In genomic region chr10:95183451-95184230, GRCh38 we compare ENCODE assay signal across 8 cellular contexts. TPM values are rescaled to one million over a fixed set of nuclear protein-coding genes. Genes with fewer than 3 reads are reported as not detected.
DNase-seq lines count a peak whose midpoint lies in the region; ATAC-seq, FAIRE-seq and TF ChIP-seq lines count a peak whose summit lies in the region.

No MANE protein-coding gene starts in this region.

- H3K4me2 ChIP-seq in A549: peak overlapping the region; percentile 91

- ATAC-seq in A549 (peak; percentile 98 to 99), GM18519 (IDR thresholded peaks at IDR 0.05; ENCODE audit: low FRiP score, unreplicated experiment) (peak; percentile 92), HG03039 (IDR thresholded peaks at IDR 0.05; ENCODE audit: unreplicated experiment) (peak; percentile 98)

- peak; percentile 79 to 98 for TF ChIP-seq RAD21 in A549 (conservative IDR thresholded peaks at IDR 0.05 in 1 of 2, IDR thresholded peaks at IDR 0.05 in 1 of 2)

- peak overlapping the region; percentile 89 to 99 for H3K27ac ChIP-seq in A549

- DNase-seq in A549 (ENCODE audit: low read depth in 1 of 2, low spot score in 1 of 2): peak; percentile 87 to 92
- DNase-seq in NCI-H2196 treated with DMSO at 0.1 percent for 48 hours (lab: John Stamatoyannopoulos, UW; ENCODE audit: unreplicated experiment): peak; percentile 33
- peak; percentile 40 for DNase-seq in activated CD4-positive, alpha-beta T cell treated with anti-CD3 and anti-CD28 coated beads for 1 hour
- DNase-seq in choroid plexus epithelial cell (ENCODE audit: low read depth): peak; percentile 81
- DNase-seq in left kidney (ENCODE audit: low read depth, low spot score): peak; percentile 96
- peak; percentile 68 to 87 for DNase-seq in stimulated activated CD4-positive, alpha-beta T cell treated with anti-CD3 and anti-CD28 coated beads, Interleukin-2, amount 100 ng/mL, for 24 hours

- CTCF ChIA-PET in A549 (lab: Yijun Ruan, JAX): interaction anchor here (0.6 to 9.0 kb wide), 31 partner anchors 9 to 557 kb away, joined by 3 to 151 read pairs (median 4); no protein-coding TSS in a partner anchor

- WGBS in A549 (ENCODE audit: missing lambda C conversion rate): 13% methylated on average over 29 of the region's 80 CpGs

- peaks cover 25% of the 10 kb centered on the region for H3K4me1 ChIP-seq in A549

- H3K9me3 ChIP-seq in A549: no peaks in the 10 kb centered on the region

- TF ChIP-seq POLR2A in A549 (IDR thresholded peaks at IDR 0.05; ENCODE audit: low read length): peak; percentile 27; the same call in 1 of the 2 replicates

- peak overlapping the region; percentile 57 for H3K4me3 ChIP-seq in A549
- H3K4me3 ChIP-seq in choroid plexus epithelial cell (ENCODE audit: low read depth, low read length): peak overlapping the region; percentile 72

- no peak for TF ChIP-seq EP300 in A549 (IDR thresholded peaks at IDR 0.05)

- TF ChIP-seq CTCF in A549 (IDR thresholded peaks at IDR 0.05) (peak; percentile 100), choroid plexus epithelial cell (conservative IDR thresholded peaks at IDR 0.05; ENCODE audit: low read depth, low read length) (peak; percentile 70)

- POLR2A ChIA-PET in A549 (lab: Yijun Ruan, JAX): no interaction called here

- no peak for FAIRE-seq in A549 (lab: Jason Lieb, UNC)

TF ChIP-seq in A549, 52 proteins besides CTCF, POLR2A, EP300 and RAD21:
- TF ChIP-seq MAX (IDR thresholded peaks at IDR 0.05) (peak; percentile 69), ATOH8 (CRISPR knock-in tag; IDR thresholded peaks at IDR 0.05; ENCODE audit: low read depth) (no peak), E2F6 (IDR thresholded peaks at IDR 0.05; ENCODE audit: borderline replicate concordance, low read depth) (peak; percentile 77; the same call in 1 of the 2 replicates), ELK1 (IDR thresholded peaks at IDR 0.05; ENCODE audit: low read depth, low read length) (no peak), BCL3 (IDR thresholded peaks at IDR 0.05) (peak; percentile 49; the same call in 1 of the 3 replicates), HEYL (CRISPR knock-in tag; IDR thresholded peaks at IDR 0.05) (no peak), KDM5A (IDR thresholded peaks at IDR 0.05) (peak; percentile 57; the same call in 1 of the 2 replicates), CBX2 (IDR thresholded peaks at IDR 0.05; ENCODE audit: borderline replicate concordance, low read depth) (no peak), HOXB13 (CRISPR knock-in tag; IDR thresholded peaks at IDR 0.05; ENCODE audit: low read depth) (0 out of 2 replicates have a peak, but pooled peaks have one; percentile 29), EHF (CRISPR knock-in tag; IDR thresholded peaks at IDR 0.05) (peak; percentile 71; the same call in 1 of the 2 replicates), SMC3 (IDR thresholded peaks at IDR 0.05) (peak; percentile 99), FOXS1 (CRISPR knock-in tag; IDR thresholded peaks at IDR 0.05) (no peak; the same call in 1 of the 2 replicates), HMGXB4 (CRISPR knock-in tag; IDR thresholded peaks at IDR 0.05; ENCODE audit: borderline replicate concordance) (peak; percentile 78; the same call in 1 of the 2 replicates), JUN (IDR thresholded peaks at IDR 0.05) (peak; percentile 67 to 83; a peak in 4 of 5 replicates), CHD2 (IDR thresholded peaks at IDR 0.05; ENCODE audit: low read length, partially characterized antibody) (no peak), PHF8 (IDR thresholded peaks at IDR 0.05; ENCODE audit: borderline replicate concordance, low read depth) (peak; percentile 36; the same call in 1 of the 2 replicates)

RNA-seq across cellular contexts. Expression of gene ACSM6, which starts 10.4 kb away (rescaled TPM):
- polyA plus RNA-seq in A549 (2011; rRNA removed) (not detected in 2 replicates), A549 (2017; fragmentation: RNase III; extraction: RNeasy Plus Mini Kit Qiagen cat#74134 plus additional on column Dnase treatment) (not detected in 3 replicates)
- polyA plus RNA-seq in A549 (2012; cell fraction: cytosol; rRNA removed): not detected in 2 replicates
- polyA plus RNA-seq in A549 (2012; cell fraction: nucleus; rRNA removed): not detected in 2 replicates
- not detected in 2 replicates for polyA minus RNA-seq in A549 (2011; rRNA and poly(A)+ RNA removed)

Comparison
In these comparisons a context has a peak if more than half of its experiments do, and no peak if none do; other contexts are left out.
1. Peak in every context shown above with its lines: DNase-seq, ATAC-seq, H3K4me3 ChIP-seq and H3K27ac ChIP-seq.
2. DNase-seq: peak in every context shown above with its lines; median percentile 96 in left kidney; 90 in A549; 81 in choroid plexus epithelial cell; 78 in stimulated activated CD4-positive, alpha-beta T cell treated with anti-CD3 and anti-CD28 coated beads, Interleukin-2, amount 100 ng/mL, for 24 hours; 40 in activated CD4-positive, alpha-beta T cell treated with anti-CD3 and anti-CD28 coated beads for 1 hour; 33 in NCI-H2196 treated with DMSO at 0.1 percent for 48 hours.